ENCODE assay signal across 8 cellular contexts in genomic region chr1:112674440-112674985, GRCh38. TPM values are rescaled to one million over a fixed set of nuclear protein-coding genes. Genes with fewer than 3 reads are reported as not detected.
DNase-seq lines count a peak whose midpoint lies in the region; ATAC-seq and TF ChIP-seq lines count a peak whose summit lies in the region.

Gene MOV10 (plus strand): TSS chr1:112674659. CDS start chr1:112674913, 254 bp downstream.

- H2BK15ac ChIP-seq in neuronal stem cell (ENCODE audit: low read length): peak within 1 kb of the TSS; percentile 16

- no peak within 1 kb of the TSS for H4K91ac ChIP-seq in neuronal stem cell (ENCODE audit: low read depth, low read length, poor library complexity)

- peaks cover 23% of the 10 kb centered on the region for H3K4me1 Mint-ChIP-seq in Calu3 (ENCODE audit: low read depth, unreplicated experiment)

- peak within 1 kb of the TSS; percentile 26 for H3K23ac ChIP-seq in neuronal stem cell (ENCODE audit: low read depth, low read length, poor library complexity)

- H2BK5ac ChIP-seq in neuronal stem cell (ENCODE audit: low read length): peak within 1 kb of the TSS; percentile 33

- peak within 1 kb of the TSS; percentile 90 for H3K4me3 Mint-ChIP-seq in Calu3 (ENCODE audit: low read depth, unreplicated experiment)

- no peaks in the 10 kb centered on the region for H3K9me3 ChIP-seq in neuronal stem cell (replicated peaks in 1 of 2; ENCODE audit: control insufficient read depth in 2 of 2, insufficient read depth in 1 of 2, low read depth in 1 of 2, low read length in 2 of 2)

- peak within 1 kb of the TSS; percentile 86 for H3K4me2 ChIP-seq in neuronal stem cell (ENCODE audit: insufficient read depth, low read length, poor library complexity, severe bottlenecking)

- H3K79me1 ChIP-seq in neuronal stem cell (ENCODE audit: low read depth, low read length): no peaks in the 10 kb centered on the region

- H3K14ac ChIP-seq in neuronal stem cell (ENCODE audit: low read length): peak within 1 kb of the TSS; percentile 95

- H3K9ac ChIP-seq in neuronal stem cell (ENCODE audit: low read depth, low read length, poor library complexity): peak within 1 kb of the TSS; percentile 91

- peak within 1 kb of the TSS; percentile 94 for H3K27ac Mint-ChIP-seq in Calu3 (ENCODE audit: unreplicated experiment)

- H3K9me3 Mint-ChIP-seq in Calu3 (ENCODE audit: low read depth, unreplicated experiment): no peaks in the 10 kb centered on the region

- H3K27ac ChIP-seq in foreskin keratinocyte (peak within 1 kb of the TSS; percentile 86), neuronal stem cell (replicated peaks; ENCODE audit: low read length) (peak within 1 kb of the TSS; percentile 86), temporal lobe (ENCODE audit: low read depth, low read length) (peak within 1 kb of the TSS; percentile 57)

- no peak within 1 kb of the TSS for H4K8ac ChIP-seq in neuronal stem cell (ENCODE audit: low read depth, low read length)

- no peaks in the 10 kb centered on the region for H3K27me3 Mint-ChIP-seq in Calu3 (ENCODE audit: unreplicated experiment)

- H2BK12ac ChIP-seq in neuronal stem cell (ENCODE audit: low read length): no peak within 1 kb of the TSS

- H2AFZ ChIP-seq in neuronal stem cell (ENCODE audit: low read length): peak within 1 kb of the TSS; percentile 91

- H3K18ac ChIP-seq in neuronal stem cell (ENCODE audit: low read length): peak within 1 kb of the TSS; percentile 96

- TF ChIP-seq CTCF in Calu3 (IDR thresholded peaks at IDR 0.05; ENCODE audit: unreplicated experiment): no peak
- no peak for TF ChIP-seq CTCF in foreskin keratinocyte (conservative IDR thresholded peaks at IDR 0.05)

- no TSS peak for BruUV-seq in Calu3 (replicated peaks; lab: Mats Ljungman, UMichigan)

- H3K27me3 ChIP-seq in foreskin keratinocyte (no peaks in the 10 kb centered on the region), neuronal stem cell (ENCODE audit: control insufficient read depth in 3 of 3, insufficient read depth in 3 of 3, low read depth in 1 of 3, low read length in 3 of 3) (no peaks in the 10 kb centered on the region)

- no peak within 1 kb of the TSS for H3K4ac ChIP-seq in neuronal stem cell (ENCODE audit: low read length)

- peak within 1 kb of the TSS; percentile 85 for H2BK120ac ChIP-seq in neuronal stem cell (ENCODE audit: low read depth, low read length)

- H2AK5ac ChIP-seq in neuronal stem cell (ENCODE audit: low read depth, low read length): no peak within 1 kb of the TSS

- DNase-seq in Calu3: peak; percentile 48
- peak; percentile 76 for DNase-seq in KG1 (lab: John Stamatoyannopoulos, UW)
- peak; percentile 57 for DNase-seq in SHP77 treated with DMSO at 0.1 percent for 48 hours (lab: John Stamatoyannopoulos, UW)
- DNase-seq in activated gamma-delta T cell treated with anti-CD3 and anti-CD28 coated beads, Interleukin-2, amount 50 U/mL, for 16 hours (ENCODE audit: low read depth): peak; percentile 29
- DNase-seq in foreskin keratinocyte: peak; percentile 50 to 68
- DNase-seq in neuronal stem cell (ENCODE audit: low spot score): peak; percentile 63

- H3K4me3 ChIP-seq in neuronal stem cell (ENCODE audit: low read length in 2 of 2): peak within 1 kb of the TSS; percentile 80 to 93

- peaks cover 2 to 59% of the 10 kb centered on the region in 2 donors for H3K36me3 ChIP-seq in neuronal stem cell (replicated peaks in 1 of 2; ENCODE audit: control insufficient read depth in 2 of 2, insufficient read depth in 2 of 2, low read length in 2 of 2)

- CTCF ChIA-PET in Calu3 (lab: Charles Lee): interaction anchor here (0.6 to 2.6 kb wide), 5 partner anchors 20 to 37 kb away, joined by 3 to 10 read pairs (median 8); no protein-coding TSS in a partner anchor

- WGBS in neuronal stem cell (ENCODE audit: extremely low coverage in 2 of 2, insufficient read length in 2 of 2, insufficient replicate concordance in 1 of 2), 2 donors: no CpG with 5 or more reads among the region's 30 CpGs

- intact Hi-C loops in Calu3 (cut with micrococcal nuclease; ENCODE audit: unreplicated experiment): no loop called here

- peak; percentile 41 for ATAC-seq in GM21576 (IDR thresholded peaks at IDR 0.05; ENCODE audit: unreplicated experiment)
- ATAC-seq in foreskin keratinocyte: peak; percentile 61

- H3K4me1 ChIP-seq in foreskin keratinocyte: peaks cover 3% of the 10 kb centered on the region
- H3K4me1 ChIP-seq in neuronal stem cell (ENCODE audit: control insufficient read depth in 2 of 2, insufficient read depth in 1 of 2, low read depth in 1 of 2, low read length in 2 of 2): peaks cover 7 to 10% of the 10 kb centered on the region in 2 donors

- peaks cover 48% of the 10 kb centered on the region for H3K36me3 Mint-ChIP-seq in Calu3 (ENCODE audit: insufficient read depth, unreplicated experiment)

RNA-seq across cellular contexts. Expression of gene MOV10, which starts in this region (rescaled TPM):
- total RNA-seq in Calu3 (2022) (71.4 and 80.0 TPM in 2 replicates), foreskin keratinocyte (68.8 and 74.7 TPM in 2 replicates), temporal lobe (3.7 TPM)
- 83.8 and 87.6 TPM in 2 replicates for polyA plus RNA-seq in foreskin keratinocyte
- polyA plus RNA-seq in neuronal stem cell (2013, experiment 1 of 2): 58.9 TPM
- polyA plus RNA-seq in neuronal stem cell (2013, experiment 2 of 2): 58.7 TPM

Comparison
In these comparisons a context has a peak if more than half of its experiments do, and no peak if none do; other contexts are left out.
1. Peak in every context shown above with its lines: DNase-seq, ATAC-seq, H3K4me3 ChIP-seq and H3K27ac ChIP-seq.
2. RNA of gene MOV10 (total RNA-seq): 68.8 to 74.7 TPM in foreskin keratinocyte and 71.4 to 80.0 TPM in Calu3; 3.7 TPM in temporal lobe (single experiment); every median in the first group is over 10 times any median in the second.